15 cellular contexts compared by ENCODE assay signal in the genomic region with DNA sequence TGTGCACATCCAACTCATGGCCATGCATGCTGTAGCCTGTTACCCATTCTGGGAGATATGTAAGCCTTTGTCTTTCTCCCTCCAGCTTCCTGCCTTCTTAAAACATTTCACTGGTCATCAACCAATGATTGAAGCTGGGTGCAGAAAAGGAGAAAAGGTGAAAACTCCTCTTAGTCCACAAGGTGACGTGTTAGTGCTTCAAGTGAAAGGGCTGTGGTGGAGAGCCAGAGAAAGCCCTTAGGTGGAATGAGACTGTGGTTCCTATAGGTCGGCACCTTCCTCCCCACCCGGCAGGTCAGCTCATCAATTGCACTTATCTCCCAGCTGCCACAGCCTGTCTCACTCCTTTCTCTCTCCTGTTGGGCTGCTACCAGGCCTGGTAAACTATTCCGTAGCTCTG. TPM values are rescaled to one million over a fixed set of nuclear protein-coding genes. Genes with fewer than 3 reads are reported as not detected.
A peak's percentile ranks its signal among the peaks of the same experiment; 100 is the strongest.
DNase-seq lines count a peak whose midpoint lies in the region; ATAC-seq and TF ChIP-seq lines count a peak whose summit lies in the region.
"Had no signal": no experiment of that assay in that cellular context is flagged by ENCODE, and none has a peak within 500 bp of the region (broad histone marks: within the 10 kb centered on the region; RNA-seq: fewer than 3 reads in every experiment).

No MANE protein-coding gene starts in this region.

- H3K4me1 ChIP-seq in GM23338 (ENCODE audit: insufficient read depth) (peaks cover 6% of the 10 kb centered on the region; the same call in 1 of the 2 replicates), mesenchymal stem cell (ENCODE audit: control insufficient read depth, insufficient read depth, low read depth, low read length) (peaks cover 8% of the 10 kb centered on the region)
- H3K4me1 ChIP-seq: BE2C had no signal

- CTCF ChIA-PET in WTC11 (lab: Charles Lee), result interaction anchor here (0.6 to 1.4 kb wide), 21 partner anchors 14 to 709 kb away, joined by 3 to 11 read pairs (median 4); no protein-coding TSS in a partner anchor

- no peak overlapping the region for H3K18ac ChIP-seq in mesenchymal stem cell (ENCODE audit: low read depth in 1 of 2, low read length in 2 of 2)

- POLR2A ChIA-PET in WTC11 (lab: Charles Lee), result interaction anchor here (0.6 kb wide), 1 partner anchor 17 kb away, joined by 4 read pairs; no protein-coding TSS in a partner anchor

- H3K36me3 Mint-ChIP-seq in GM23338 (ENCODE audit: low read depth) (no peaks in the 10 kb centered on the region), WTC11 (no peaks in the 10 kb centered on the region)
- H3K36me3 Mint-ChIP-seq: CD8-positive, alpha-beta memory T cell; T-cell had no signal

- peaks cover 24% of the 10 kb centered on the region for H3K4me1 Mint-ChIP-seq in GM23338
- peaks cover 35% of the 10 kb centered on the region for H3K4me1 Mint-ChIP-seq in WTC11
- H3K4me1 Mint-ChIP-seq: CD8-positive, alpha-beta memory T cell; T-cell had no signal

- H3K36me3 ChIP-seq in GM23338 (ENCODE audit: insufficient read depth) (no peaks in the 10 kb centered on the region), mesenchymal stem cell (ENCODE audit: control insufficient read depth in 1 of 2, insufficient read depth in 2 of 2, low read depth in 1 of 2, low read length in 2 of 2) (no peaks in the 10 kb centered on the region)
- H3K36me3 ChIP-seq: BE2C had no signal

- H2BK5ac ChIP-seq in mesenchymal stem cell (ENCODE audit: low read depth, low read length, poor library complexity, severe bottlenecking), result no peak overlapping the region

- no peak overlapping the region for H3K14ac ChIP-seq in mesenchymal stem cell (ENCODE audit: low read length in 2 of 2)

- H3K79me2 ChIP-seq in GM23338 (replicated peaks; ENCODE audit: insufficient read depth), result no peaks in the 10 kb centered on the region

- H3K9ac ChIP-seq in mesenchymal stem cell (ENCODE audit: low read length), result no peak overlapping the region

- H4K20me1 ChIP-seq in GM23338 (replicated peaks; ENCODE audit: insufficient read depth), result no peaks in the 10 kb centered on the region

- H2BK12ac ChIP-seq in mesenchymal stem cell (ENCODE audit: low read length in 2 of 2), result no peak overlapping the region

- DNase-seq in GM23338 (ENCODE audit: low spot score) (peak; percentile 71), KBM-7 (peak; percentile 68), WTC11 (ENCODE audit: low spot score) (peak; percentile 38), mesenchymal stem cell (no peak), AG20443 (ENCODE audit: low spot score) (no peak)
- DNase-seq: BE2C; CD8-positive, alpha-beta memory T cell; HCEC 1CT; NCI-H2081; NCI-H226; NCI-H69; PC-3; T-cell had no signal

- no peak overlapping the region for H3K4ac ChIP-seq in mesenchymal stem cell (ENCODE audit: low read depth in 1 of 2, low read length in 2 of 2)

- no peak overlapping the region for H3K27ac Mint-ChIP-seq in GM23338
- no peak overlapping the region for H3K27ac Mint-ChIP-seq in WTC11
- H3K27ac Mint-ChIP-seq: CD8-positive, alpha-beta memory T cell; T-cell had no signal

- no peak overlapping the region for H2BK120ac ChIP-seq in mesenchymal stem cell (ENCODE audit: low read depth, low read length)

- H4K91ac ChIP-seq in mesenchymal stem cell (ENCODE audit: low read length), result no peak overlapping the region

- TF ChIP-seq CTCF in GM23338 (conservative IDR thresholded peaks at IDR 0.05; ENCODE audit: low read depth in 2 of 2), result peak; percentile 42 to 73
- TF ChIP-seq CTCF in WTC11 (IDR thresholded peaks at IDR 0.05), result no peak

- H3K27me3 Mint-ChIP-seq in GM23338 (ENCODE audit: insufficient read depth, low read depth, poor library complexity) (peaks cover 11% of the 10 kb centered on the region), WTC11 (ENCODE audit: low read depth) (no peaks in the 10 kb centered on the region; the same call in 1 of the 2 replicates)

- H3K9me2 ChIP-seq in GM23338 (ENCODE audit: insufficient read depth), result 0 out of 2 replicates have a peak, but pooled peaks cover 3% of the 10 kb centered on the region

- 80% methylated on average over 1 of the region's 4 CpGs for WGBS in mesenchymal stem cell

- no peak overlapping the region for H3K23ac ChIP-seq in mesenchymal stem cell (ENCODE audit: low read length in 2 of 2)

- in situ Hi-C loops in KBM-7 (cut with MboI; ENCODE audit: low pct_unique_long_range_greater_than_20kb, low sequenced_read_pairs), result no loop called here

- H3K9me3 Mint-ChIP-seq in GM23338 (no peaks in the 10 kb centered on the region), WTC11 (peaks cover 5% of the 10 kb centered on the region)
- H3K9me3 Mint-ChIP-seq: T-cell had no signal

- no peaks in the 10 kb centered on the region for H3K79me1 ChIP-seq in mesenchymal stem cell (replicated peaks; ENCODE audit: low read length, poor library complexity, severe bottlenecking)

- H3F3A ChIP-seq in GM23338 (replicated peaks; ENCODE audit: low read depth), result no peaks in the 10 kb centered on the region

- H3K27ac ChIP-seq in GM23338 (ENCODE audit: low read depth) (no peak overlapping the region), mesenchymal stem cell (ENCODE audit: low read length, poor library complexity, severe bottlenecking) (no peak overlapping the region)

- no peaks in the 10 kb centered on the region for H3K9me3 ChIP-seq in mesenchymal stem cell (ENCODE audit: control insufficient read depth, low read length)
- H3K9me3 ChIP-seq: BE2C had no signal

- no peak overlapping the region for H2BK15ac ChIP-seq in mesenchymal stem cell (ENCODE audit: low read depth, poor library complexity, severe bottlenecking)

- H4K8ac ChIP-seq in mesenchymal stem cell (ENCODE audit: low read length), result no peak overlapping the region

- no peak overlapping the region for H3K4me3 ChIP-seq in GM23338
- no peak overlapping the region for H3K4me3 ChIP-seq in mesenchymal stem cell (ENCODE audit: insufficient read depth in 1 of 2, low read depth in 1 of 2, low read length in 2 of 2)

- peak overlapping the region; percentile 10 for H2AK5ac ChIP-seq in mesenchymal stem cell (ENCODE audit: low read length, severe bottlenecking)

- H2AFZ ChIP-seq in GM23338 (no peak overlapping the region), mesenchymal stem cell (ENCODE audit: low read depth, low read length) (no peak overlapping the region)

- H3K4me3 Mint-ChIP-seq in GM23338, result no peak overlapping the region
- H3K4me3 Mint-ChIP-seq in WTC11, result no peak overlapping the region
- H3K4me3 Mint-ChIP-seq: CD8-positive, alpha-beta memory T cell; T-cell had no signal

- H3K27me3 ChIP-seq in GM23338 (ENCODE audit: insufficient read depth) (no peaks in the 10 kb centered on the region), mesenchymal stem cell (ENCODE audit: control insufficient read depth in 1 of 2, insufficient read depth in 1 of 2, low read length in 2 of 2) (no peaks in the 10 kb centered on the region)
- H3K27me3 ChIP-seq: BE2C had no signal

- H3K4me2 ChIP-seq in GM23338, result no peak overlapping the region
- H3K4me2 ChIP-seq in mesenchymal stem cell (ENCODE audit: low read length, poor library complexity, severe bottlenecking), result no peak overlapping the region

- peak; percentile 87 for ATAC-seq in GM23338
- peak; percentile 87 for ATAC-seq in WTC11
- ATAC-seq in HG03108 (IDR thresholded peaks at IDR 0.05; ENCODE audit: unreplicated experiment), result no peak
- ATAC-seq in GM21737 (IDR thresholded peaks at IDR 0.05; ENCODE audit: unreplicated experiment), result no peak
- ATAC-seq: PC-3, T-cell had no signal

TF ChIP-seq in WTC11, 78 proteins besides CTCF, POLR2A, EP300 and RAD21:
- no peak for TF ChIP-seq ZNF425 (CRISPR knock-in tag; conservative IDR thresholded peaks at IDR 0.05)
- no peak for TF ChIP-seq ATF1 (CRISPR knock-in tag; IDR thresholded peaks at IDR 0.05)
- no peak for TF ChIP-seq NR1H2 (CRISPR knock-in tag; IDR thresholded peaks at IDR 0.05)

RNA-seq across cellular contexts. Expression of gene ERG, which starts 30.4 kb away (rescaled TPM):
- total RNA-seq in GM23338 (2014; rRNA removed; shearing (Covaris generic)), result 0.14 and 1.0 TPM in 2 replicates
- polyA plus RNA-seq in GM23338 (2016; fragmentation: Nextera tagmentation; extraction: Ambion mirVana), result 0.44 and 0.47 TPM in 2 replicates
- 2.8 to 4.5 TPM (median 3.8 TPM) in 3 replicates for total RNA-seq in WTC11 (2021)
- polyA plus RNA-seq in mesenchymal stem cell (2013, experiment 1 of 2), result 0.48 TPM
- 0.45 TPM for polyA plus RNA-seq in mesenchymal stem cell (2013, experiment 2 of 2)
- total RNA-seq: CD8-positive, alpha-beta memory T cell; PC-3 had no signal
- polyA plus RNA-seq: CD8-positive, alpha-beta memory T cell had no signal

Comparison
In these comparisons a context has a peak if more than half of its experiments do, and no peak if none do; other contexts are left out.
1. ATAC-seq: peak in GM23338 (single experiment) and WTC11 (single experiment); none in HG03108 (single experiment) and GM21737 (single experiment).
2. DNase-seq: peak in GM23338 (single experiment), KBM-7 (single experiment) and WTC11 (single experiment); none in mesenchymal stem cell (single experiment) and AG20443 (single experiment).